Comparison of ENCODE assay signal across 12 cellular contexts in genomic region chr1:15386128-15386824, GRCh38. TPM values are rescaled to one million over a fixed set of nuclear protein-coding genes. Genes with fewer than 3 reads are reported as not detected.
A peak's percentile ranks its signal among the peaks of the same experiment; 100 is the strongest.
DNase-seq lines count a peak whose midpoint lies in the region; ATAC-seq and TF ChIP-seq lines count a peak whose summit lies in the region.
"Had no signal": no experiment of that assay in that cellular context is flagged by ENCODE, and none has a peak within 500 bp of the region (broad histone marks: within the 10 kb centered on the region; RNA-seq: fewer than 3 reads in every experiment).

No MANE protein-coding gene starts in this region.

- H3K27ac Mint-ChIP-seq in activated CD4-positive, alpha-beta memory T cell treated with anti-CD3 and anti-CD28 coated beads for 36 hours = no peak overlapping the region
- H3K27ac Mint-ChIP-seq in activated CD4-positive, alpha-beta memory T cell treated with anti-CD3 and anti-CD28 coated beads, Interleukin-2, amount 10 ng/mL, durations not matched to agents 7 days and 5 days = no peak overlapping the region
- peak overlapping the region; percentile 83 to 94 (median 90) for H3K27ac Mint-ChIP-seq in brain

- POLR2A ChIA-PET in activated CD4-positive, alpha-beta memory T cell treated with anti-CD3 and anti-CD28 coated beads for 36 hours (lab: Charles Lee) = no interaction called here
- POLR2A ChIA-PET in activated CD4-positive, alpha-beta memory T cell treated with anti-CD3 and anti-CD28 coated beads, Interleukin-2, amount 10 ng/mL, durations not matched to agents 7 days and 5 days (lab: Charles Lee) = no interaction called here

- peak overlapping the region in 1 of 4 donors; percentile 9 for H3K4me3 ChIP-seq in tibial nerve
- no peak overlapping the region for H3K4me3 ChIP-seq in effector memory CD4-positive, alpha-beta T cell (ENCODE audit: insufficient read depth, low read depth, low read length, poor library complexity, severe bottlenecking)

- ATAC-seq in stimulated activated naive CD8-positive, alpha-beta T cell treated with anti-CD3 and anti-CD28 coated beads, Interleukin-15, Interleukin-2, amounts not matched to agents 100 U/mL and 50 U/mL, for 24 hours = no peak
- ATAC-seq: PC-3 had no signal

- no peaks in the 10 kb centered on the region for H3K36me3 ChIP-seq in tibial nerve
- H3K36me3 ChIP-seq in effector memory CD4-positive, alpha-beta T cell (ENCODE audit: control insufficient read depth, insufficient read depth, low read length) = no peaks in the 10 kb centered on the region

- H3K27ac ChIP-seq in tibial nerve = no peak overlapping the region
- H3K27ac ChIP-seq in effector memory CD4-positive, alpha-beta T cell (ENCODE audit: insufficient read depth, low read length, poor library complexity, severe bottlenecking) = no peak overlapping the region

- intact Hi-C loops in activated CD4-positive, alpha-beta memory T cell treated with anti-CD3 and anti-CD28 coated beads for 36 hours (cut with micrococcal nuclease) = no loop called here

- H3K4me1 Mint-ChIP-seq in activated CD4-positive, alpha-beta memory T cell treated with anti-CD3 and anti-CD28 coated beads for 36 hours (ENCODE audit: low read depth) = peaks cover 11% of the 10 kb centered on the region
- H3K4me1 Mint-ChIP-seq in activated CD4-positive, alpha-beta memory T cell treated with anti-CD3 and anti-CD28 coated beads, Interleukin-2, amount 10 ng/mL, durations not matched to agents 7 days and 5 days = peaks cover 5% of the 10 kb centered on the region
- peaks cover 63% of the 10 kb centered on the region for H3K4me1 Mint-ChIP-seq in brain

- TF ChIP-seq POLR2A in tibial nerve (IDR thresholded peaks at IDR 0.05) = no peak

- H3K36me3 Mint-ChIP-seq in activated CD4-positive, alpha-beta memory T cell treated with anti-CD3 and anti-CD28 coated beads for 36 hours = no peaks in the 10 kb centered on the region
- H3K36me3 Mint-ChIP-seq in activated CD4-positive, alpha-beta memory T cell treated with anti-CD3 and anti-CD28 coated beads, Interleukin-2, amount 10 ng/mL, durations not matched to agents 7 days and 5 days (ENCODE audit: low read depth) = no peaks in the 10 kb centered on the region
- H3K36me3 Mint-ChIP-seq in brain = no peaks in the 10 kb centered on the region

- H3K4me1 ChIP-seq in tibial nerve = peaks cover 0 to 12% (median 3%) of the 10 kb centered on the region in 4 donors
- no peaks in the 10 kb centered on the region for H3K4me1 ChIP-seq in effector memory CD4-positive, alpha-beta T cell (ENCODE audit: control insufficient read depth, insufficient read depth, low read length, poor library complexity, severe bottlenecking)

- no peak overlapping the region for H3K4me3 Mint-ChIP-seq in activated CD4-positive, alpha-beta memory T cell treated with anti-CD3 and anti-CD28 coated beads for 36 hours
- H3K4me3 Mint-ChIP-seq in activated CD4-positive, alpha-beta memory T cell treated with anti-CD3 and anti-CD28 coated beads, Interleukin-2, amount 10 ng/mL, durations not matched to agents 7 days and 5 days = no peak overlapping the region
- peak overlapping the region; percentile 5 to 69 (median 59) for H3K4me3 Mint-ChIP-seq in brain

- CTCF ChIA-PET in activated CD4-positive, alpha-beta memory T cell treated with anti-CD3 and anti-CD28 coated beads for 36 hours (lab: Charles Lee) = interaction anchor here (1.0 kb wide), 1 partner anchor 258 kb away, joined by 3 read pairs; no protein-coding TSS in a partner anchor
- CTCF ChIA-PET in activated CD4-positive, alpha-beta memory T cell treated with anti-CD3 and anti-CD28 coated beads, Interleukin-2, amount 10 ng/mL, durations not matched to agents 7 days and 5 days (lab: Charles Lee) = no interaction called here

- TF ChIP-seq CTCF in brain (conservative IDR thresholded peaks at IDR 0.05) = no peak
- TF ChIP-seq CTCF in tibial nerve (IDR thresholded peaks at IDR 0.05) = no peak

- no peaks in the 10 kb centered on the region for H3K9me3 Mint-ChIP-seq in activated CD4-positive, alpha-beta memory T cell treated with anti-CD3 and anti-CD28 coated beads for 36 hours
- no peaks in the 10 kb centered on the region for H3K9me3 Mint-ChIP-seq in activated CD4-positive, alpha-beta memory T cell treated with anti-CD3 and anti-CD28 coated beads, Interleukin-2, amount 10 ng/mL, durations not matched to agents 7 days and 5 days
- peaks cover 0 to 3% (median 0%) of the 10 kb centered on the region in 5 experiments for H3K9me3 Mint-ChIP-seq in brain

- peak; percentile 13 for DNase-seq in activated CD4-positive, alpha-beta memory T cell treated with anti-CD3 and anti-CD28 coated beads for 36 hours
- DNase-seq in activated CD4-positive, alpha-beta memory T cell treated with anti-CD3 and anti-CD28 coated beads, Interleukin-2, amount 10 ng/mL, durations not matched to agents 7 days and 5 days = no peak
- DNase-seq in left kidney (ENCODE audit: low read depth, low spot score) = peak; percentile 75
- DNase-seq in stimulated activated naive CD8-positive, alpha-beta T cell treated with anti-CD3 and anti-CD28 coated beads, Interleukin-15, Interleukin-2, amounts not matched to agents 100 U/mL and 50 U/mL, for 24 hours = peak; percentile 29
- DNase-seq in tibial nerve (ENCODE audit: low spot score in 2 of 2) = no peak
- no peak for DNase-seq in effector memory CD4-positive, alpha-beta T cell
- DNase-seq in activated effector memory CD4-positive, alpha-beta T cell treated with anti-CD3 and anti-CD28 coated beads, Interleukin-2, amount 50 U/mL, for 16 hours = no peak
- DNase-seq: NCI-H1092 treated with DMSO at 0.1 percent for 48 hours, PC-3 had no signal

- H3K27me3 Mint-ChIP-seq in activated CD4-positive, alpha-beta memory T cell treated with anti-CD3 and anti-CD28 coated beads for 36 hours = peaks cover 22% of the 10 kb centered on the region
- peaks cover 22% of the 10 kb centered on the region for H3K27me3 Mint-ChIP-seq in activated CD4-positive, alpha-beta memory T cell treated with anti-CD3 and anti-CD28 coated beads, Interleukin-2, amount 10 ng/mL, durations not matched to agents 7 days and 5 days
- H3K27me3 Mint-ChIP-seq in brain = no peaks in the 10 kb centered on the region

- 20 to 27% methylated on average over 21 of the region's 21 CpGs for WGBS in tibial nerve, 2 donors

- H3K27me3 ChIP-seq in tibial nerve = peaks cover 0 to 4% of the 10 kb centered on the region in 2 donors
- H3K27me3 ChIP-seq in effector memory CD4-positive, alpha-beta T cell (replicated peaks; ENCODE audit: control insufficient read depth, insufficient read depth, low read length, poor library complexity, severe bottlenecking) = peaks cover 4% of the 10 kb centered on the region

- no peaks in the 10 kb centered on the region for H3K9me3 ChIP-seq in tibial nerve
- no peaks in the 10 kb centered on the region for H3K9me3 ChIP-seq in effector memory CD4-positive, alpha-beta T cell (ENCODE audit: control insufficient read depth, low read length)

- no peak for TF ChIP-seq EP300 in tibial nerve (IDR thresholded peaks at IDR 0.05)

RNA-seq across cellular contexts. Expression of gene EFHD2, which starts 23.4 kb away (rescaled TPM):
- 10 to 100 TPM; 60.4 to 61.3 TPM for total RNA-seq in activated CD4-positive, alpha-beta memory T cell treated with anti-CD3 and anti-CD28 coated beads for 36 hours
- total RNA-seq in activated CD4-positive, alpha-beta memory T cell treated with anti-CD3 and anti-CD28 coated beads, Interleukin-2, amount 10 ng/mL, durations not matched to agents 7 days and 5 days = 10 to 100 TPM; 97.7 to 99.7 TPM
- 109 TPM for polyA plus RNA-seq in brain (ENCODE audit: insufficient read depth, low read depth, low replicate concordance)
- 10 to 100 TPM; 17.0 to 61.5 (median 29.6) TPM for total RNA-seq in tibial nerve

RNA-seq across cellular contexts. Expression of gene CTRC, which starts 52.0 kb away (rescaled TPM):
- under 1 TPM in 1 of 2 experiments, not detected in 1; 0.31 TPM for total RNA-seq in activated CD4-positive, alpha-beta memory T cell treated with anti-CD3 and anti-CD28 coated beads for 36 hours
- under 1 TPM; 0.45 to 0.73 TPM for total RNA-seq in activated CD4-positive, alpha-beta memory T cell treated with anti-CD3 and anti-CD28 coated beads, Interleukin-2, amount 10 ng/mL, durations not matched to agents 7 days and 5 days
- polyA plus RNA-seq in brain (ENCODE audit: insufficient read depth, low read depth, low replicate concordance) = not detected
- total RNA-seq in tibial nerve = 1 to 10 TPM in 3 of 4 donors, under 1 TPM in 1; 0.98 to 5.7 (median 1.9) TPM
- total RNA-seq: renal cortical epithelial cell had no signal
- polyA plus RNA-seq: AG04450 had no signal

Comparison
In these comparisons a context has a peak if more than half of its experiments do, and no peak if none do; other contexts are left out.
1. DNase-seq: peak in activated CD4-positive, alpha-beta memory T cell treated with anti-CD3 and anti-CD28 coated beads for 36 hours (single experiment), left kidney (single experiment) and stimulated activated naive CD8-positive, alpha-beta T cell treated with anti-CD3 and anti-CD28 coated beads, Interleukin-15, Interleukin-2, amounts not matched to agents 100 U/mL and 50 U/mL, for 24 hours (single experiment); none in activated CD4-positive, alpha-beta memory T cell treated with anti-CD3 and anti-CD28 coated beads, Interleukin-2, amount 10 ng/mL, durations not matched to agents 7 days and 5 days (single experiment), tibial nerve (0 of 2), effector memory CD4-positive, alpha-beta T cell (0 of 3) and activated effector memory CD4-positive, alpha-beta T cell treated with anti-CD3 and anti-CD28 coated beads, Interleukin-2, amount 50 U/mL, for 16 hours (single experiment).
2. H3K27ac Mint-ChIP-seq: peak in brain (5 of 5); none in activated CD4-positive, alpha-beta memory T cell treated with anti-CD3 and anti-CD28 coated beads for 36 hours (single experiment) and activated CD4-positive, alpha-beta memory T cell treated with anti-CD3 and anti-CD28 coated beads, Interleukin-2, amount 10 ng/mL, durations not matched to agents 7 days and 5 days (single experiment).
3. H3K4me3 Mint-ChIP-seq: peak in brain (5 of 5); none in activated CD4-positive, alpha-beta memory T cell treated with anti-CD3 and anti-CD28 coated beads for 36 hours (single experiment) and activated CD4-positive, alpha-beta memory T cell treated with anti-CD3 and anti-CD28 coated beads, Interleukin-2, amount 10 ng/mL, durations not matched to agents 7 days and 5 days (single experiment).